ENCODE assay signal across 8 cellular contexts in genomic region chr15:42207674-42208579, GRCh38. TPM values are rescaled to one million over a fixed set of nuclear protein-coding genes. Genes with fewer than 3 reads are reported as not detected.
DNase-seq lines count a peak whose midpoint lies in the region; ATAC-seq and TF ChIP-seq lines count a peak whose summit lies in the region.

A gene with protein sequence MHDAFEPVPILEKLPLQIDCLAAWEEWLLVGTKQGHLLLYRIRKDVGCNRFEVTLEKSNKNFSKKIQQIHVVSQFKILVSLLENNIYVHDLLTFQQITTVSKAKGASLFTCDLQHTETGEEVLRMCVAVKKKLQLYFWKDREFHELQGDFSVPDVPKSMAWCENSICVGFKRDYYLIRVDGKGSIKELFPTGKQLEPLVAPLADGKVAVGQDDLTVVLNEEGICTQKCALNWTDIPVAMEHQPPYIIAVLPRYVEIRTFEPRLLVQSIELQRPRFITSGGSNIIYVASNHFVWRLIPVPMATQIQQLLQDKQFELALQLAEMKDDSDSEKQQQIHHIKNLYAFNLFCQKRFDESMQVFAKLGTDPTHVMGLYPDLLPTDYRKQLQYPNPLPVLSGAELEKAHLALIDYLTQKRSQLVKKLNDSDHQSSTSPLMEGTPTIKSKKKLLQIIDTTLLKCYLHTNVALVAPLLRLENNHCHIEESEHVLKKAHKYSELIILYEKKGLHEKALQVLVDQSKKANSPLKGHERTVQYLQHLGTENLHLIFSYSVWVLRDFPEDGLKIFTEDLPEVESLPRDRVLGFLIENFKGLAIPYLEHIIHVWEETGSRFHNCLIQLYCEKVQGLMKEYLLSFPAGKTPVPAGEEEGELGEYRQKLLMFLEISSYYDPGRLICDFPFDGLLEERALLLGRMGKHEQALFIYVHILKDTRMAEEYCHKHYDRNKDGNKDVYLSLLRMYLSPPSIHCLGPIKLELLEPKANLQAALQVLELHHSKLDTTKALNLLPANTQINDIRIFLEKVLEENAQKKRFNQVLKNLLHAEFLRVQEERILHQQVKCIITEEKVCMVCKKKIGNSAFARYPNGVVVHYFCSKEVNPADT (minus strand): TSS chr15:42208304. CDS start chr15:42208153, 151 bp downstream.

- H4K8ac ChIP-seq in trophoblast cell (ENCODE audit: low read depth, low read length): peak within 1 kb of the TSS; percentile 94

- peaks cover 0 to 43% (median 30%) of the 10 kb centered on the region in 9 donors for H3K36me3 ChIP-seq in heart left ventricle
- peaks cover 4 to 11% of the 10 kb centered on the region in 2 experiments for H3K36me3 ChIP-seq in trophoblast cell (ENCODE audit: control insufficient read depth in 1 of 2, insufficient read depth in 2 of 2, low read length in 2 of 2)
- peaks cover 0 to 42% (median 0%) of the 10 kb centered on the region in 3 donors for H3K36me3 ChIP-seq in tibial nerve

- peak within 1 kb of the TSS; percentile 93 for H3K9ac ChIP-seq in trophoblast cell (ENCODE audit: low read length)

- H3K79me1 ChIP-seq in trophoblast cell (ENCODE audit: low read length): peaks cover 5% of the 10 kb centered on the region

- POLR2A ChIA-PET in T-cell (lab: Charles Lee): no interaction called here

- H4K91ac ChIP-seq in trophoblast cell (ENCODE audit: low read depth, low read length): peak within 1 kb of the TSS; percentile 81

- peak within 1 kb of the TSS; percentile 89 for H3K18ac ChIP-seq in trophoblast cell (ENCODE audit: low read length)

- H3K27ac ChIP-seq in adipose tissue (ENCODE audit: low read depth, low read length) (no peak within 1 kb of the TSS), heart left ventricle (peak within 1 kb of the TSS; percentile 3 to 87 (median 78)), trophoblast cell (ENCODE audit: low read depth, low read length) (peak within 1 kb of the TSS; percentile 18), tibial nerve (peak within 1 kb of the TSS; percentile 45 to 87 (median 79))

- H3K23ac ChIP-seq in trophoblast cell (ENCODE audit: low read length): no peak within 1 kb of the TSS

- H3K9me3 ChIP-seq in heart left ventricle (no peaks in the 10 kb centered on the region), trophoblast cell (ENCODE audit: insufficient read depth, low read depth, low read length) (no peaks in the 10 kb centered on the region), tibial nerve (no peaks in the 10 kb centered on the region)

- H3K4me1 ChIP-seq in heart left ventricle (peaks cover 0 to 35% (median 18%) of the 10 kb centered on the region in 12 donors), trophoblast cell (ENCODE audit: control insufficient read depth in 1 of 2, insufficient read depth in 2 of 2, low read length in 2 of 2) (peaks cover 0 to 5% of the 10 kb centered on the region in 2 experiments), tibial nerve (peaks cover 0 to 38% (median 9%) of the 10 kb centered on the region in 4 donors)

- H3K4me1 Mint-ChIP-seq in T-cell: peaks cover 39 to 46% (median 42%) of the 10 kb centered on the region in 3 donors

- peak within 1 kb of the TSS; percentile 78 for H3K14ac ChIP-seq in trophoblast cell (ENCODE audit: low read length)

- H3K4me3 ChIP-seq in GM12865 (ENCODE audit: low read depth, low read length) (peak within 1 kb of the TSS; percentile 86), heart left ventricle (peak within 1 kb of the TSS; percentile 61 to 98 (median 90)), trophoblast cell (ENCODE audit: low read depth, low read length) (peak within 1 kb of the TSS; percentile 98), tibial nerve (peak within 1 kb of the TSS; percentile 77 to 92 (median 86))

- H3K27ac Mint-ChIP-seq in T-cell: peak within 1 kb of the TSS; percentile 93 to 94

- peak in 1 of 2 donors; percentile 80 for TF ChIP-seq POLR2A in heart left ventricle (IDR thresholded peaks at IDR 0.05)
- peak in 1 of 2 donors; percentile 41 for TF ChIP-seq POLR2A in tibial nerve (IDR thresholded peaks at IDR 0.05)

- intact Hi-C loops in heart left ventricle (cut with DNase I): no loop called here

- 1 to 2% (median 2%) methylated on average over 45 of the region's 45 CpGs for WGBS in adipose tissue, 3 donors
- WGBS in heart left ventricle, 4 donors: 1 to 5% (median 3%) methylated on average over 20 to 45 of the region's 45 CpGs
- WGBS in trophoblast cell (ENCODE audit: extremely low coverage, insufficient coverage, insufficient read length): no CpG with 5 or more reads among the region's 45 CpGs
- 2% methylated on average over 41 to 43 of the region's 45 CpGs for WGBS in tibial nerve, 2 donors

- ATAC-seq in HG02759 (IDR thresholded peaks at IDR 0.05; ENCODE audit: unreplicated experiment) (peak; percentile 98), T-cell (replicated peaks in 1 of 4) (peak; percentile 96 to 99 (median 98)), heart left ventricle (peak; percentile 92 to 99 (median 99))

- CTCF ChIA-PET in T-cell (lab: Charles Lee): interaction anchor here in 1 of 2 donors (0.7 kb wide), 1 partner anchor 63 kb away, joined by 3 read pairs; no protein-coding TSS in a partner anchor

- H2AK5ac ChIP-seq in trophoblast cell (ENCODE audit: low read length): peak within 1 kb of the TSS; percentile 27

- H2BK12ac ChIP-seq in trophoblast cell (ENCODE audit: low read length): no peak within 1 kb of the TSS

- TF ChIP-seq CTCF in GM12865 (IDR thresholded peaks at IDR 0.05; ENCODE audit: insufficient read depth, low read depth, low read length, missing control alignments) (no peak), heart left ventricle (IDR thresholded peaks at IDR 0.05) (no peak), tibial nerve (IDR thresholded peaks at IDR 0.05) (no peak)

- DNase-seq in GM12865 (ENCODE audit: low read depth): peak; percentile 89
- DNase-seq in NCI-H1436 (lab: John Stamatoyannopoulos, UW): peak; percentile 76
- peak; percentile 62 to 87 (median 80) for DNase-seq in T-cell
- DNase-seq in heart left ventricle: peak; percentile 83 to 89 (median 87)
- DNase-seq in trophoblast cell: peak; percentile 83 to 85
- DNase-seq in tibial nerve (ENCODE audit: low spot score in 2 of 2): peak; percentile 56 to 79

- no peaks in the 10 kb centered on the region for H3K27me3 ChIP-seq in heart left ventricle
- no peaks in the 10 kb centered on the region for H3K27me3 ChIP-seq in trophoblast cell (ENCODE audit: insufficient read depth, low read length)
- no peaks in the 10 kb centered on the region for H3K27me3 ChIP-seq in tibial nerve

- H3K4ac ChIP-seq in trophoblast cell (ENCODE audit: low read depth, low read length): peak within 1 kb of the TSS; percentile 89

- peak within 1 kb of the TSS; percentile 66 for H2AFZ ChIP-seq in trophoblast cell (ENCODE audit: insufficient read depth, low read length, poor library complexity)

- H3K4me3 Mint-ChIP-seq in T-cell: peak within 1 kb of the TSS; percentile 94 to 97 (median 96)

- H3K9me3 Mint-ChIP-seq in T-cell: no peaks in the 10 kb centered on the region

- peak in 1 of 2 donors; percentile 74 for TF ChIP-seq EP300 in tibial nerve (IDR thresholded peaks at IDR 0.05)

- H2BK120ac ChIP-seq in trophoblast cell (ENCODE audit: insufficient read depth, low read length, poor library complexity): peak within 1 kb of the TSS; percentile 29

- H2BK5ac ChIP-seq in trophoblast cell (ENCODE audit: low read depth, low read length, poor library complexity): peak within 1 kb of the TSS; percentile 50

- peak within 1 kb of the TSS; percentile 97 for H3K4me2 ChIP-seq in trophoblast cell (ENCODE audit: low read length)

- no peaks in the 10 kb centered on the region for H3K27me3 Mint-ChIP-seq in T-cell

- peaks cover 6% of the 10 kb centered on the region for H3K79me2 ChIP-seq in trophoblast cell (ENCODE audit: control insufficient read depth, insufficient read depth, low read length, poor library complexity)

- H3K36me3 Mint-ChIP-seq in T-cell: peaks cover 13% of the 10 kb centered on the region

- H4K12ac ChIP-seq in trophoblast cell (ENCODE audit: low read depth, low read length): peak within 1 kb of the TSS; percentile 86

RNA-seq across cellular contexts. Expression of the gene that starts here (rescaled TPM):
- 100 to 1,000 TPM in 3 of 5 donors, 10 to 100 TPM in 2; 98.5 to 113 (median 101) TPM for total RNA-seq in T-cell
- polyA plus RNA-seq in adipose tissue: 10 to 100 TPM; 20.6 to 37.3 (median 29.9) TPM
- 10 to 100 TPM; 37.1 to 59.9 (median 48.2) TPM for total RNA-seq in heart left ventricle
- 10 to 100 TPM; 33.8 to 33.9 TPM for polyA plus RNA-seq in heart left ventricle
- 29.3 and 29.5 TPM in 2 replicates for polyA plus RNA-seq in trophoblast cell (2013)
- total RNA-seq in tibial nerve: 100 to 1,000 TPM; 133 to 264 (median 205) TPM
